In the genomic region with DNA sequence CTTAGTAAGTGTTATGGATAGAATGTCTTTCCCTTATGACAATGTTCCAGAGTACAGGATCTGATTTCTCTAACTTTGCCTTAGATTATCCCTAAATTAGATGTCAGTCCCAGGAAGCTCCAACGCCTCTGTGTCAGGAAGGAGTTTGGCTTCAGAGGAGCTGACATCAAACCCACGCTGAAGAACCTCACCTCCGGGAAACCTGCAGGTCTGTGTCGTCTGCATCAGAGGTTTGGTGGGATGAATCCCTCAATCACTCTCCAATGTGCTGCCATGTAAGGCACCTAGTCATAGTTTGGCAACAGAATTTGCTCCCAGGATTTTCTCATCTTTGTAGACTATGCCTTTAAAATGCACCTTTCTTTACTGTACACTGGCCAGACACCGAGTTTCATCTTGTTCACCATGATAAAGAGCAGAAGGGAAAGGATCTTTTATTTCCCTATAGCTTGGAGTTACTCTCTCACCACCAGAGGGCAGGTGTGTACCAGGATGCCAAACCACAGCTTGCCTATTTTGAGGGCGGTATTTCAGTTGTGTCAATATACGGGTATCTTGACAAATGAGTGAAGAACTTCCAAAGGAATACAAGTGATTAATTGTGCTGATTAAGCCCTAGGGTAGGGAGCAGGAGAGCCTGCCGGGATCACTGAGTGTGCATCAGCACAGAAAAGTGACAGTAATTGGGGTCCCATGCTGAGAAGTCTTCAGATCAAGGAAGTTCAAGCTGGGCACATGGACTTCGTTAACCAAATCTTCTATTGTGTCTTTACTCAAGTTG, we compare ENCODE assay signal across 8 cellular contexts. TPM values are rescaled to one million over a fixed set of nuclear protein-coding genes. Genes with fewer than 3 reads are reported as not detected.
A peak's percentile ranks its signal among the peaks of the same experiment; 100 is the strongest.
DNase-seq lines count a peak whose midpoint lies in the region; ATAC-seq and TF ChIP-seq lines count a peak whose summit lies in the region.

No MANE protein-coding gene starts in this region.

- peak; percentile 35 for DNase-seq in GDM1 (lab: John Stamatoyannopoulos, UW)
- DNase-seq in HUDEP-2 (lab: John Stamatoyannopoulos, UW; ENCODE audit: unreplicated experiment in 76 of 76), result peak in 50 of 76 experiments; percentile 0 to 69 (median 20)
- DNase-seq in SK-N-DZ (ENCODE audit: low spot score), result peak; percentile 72
- peak; percentile 26 for DNase-seq in astrocyte of the cerebellum (ENCODE audit: low read depth)
- peak; percentile 17 for DNase-seq in iPS DF 19.7 (ENCODE audit: low read depth, low spot score)
- peak; percentile 6 to 15 for DNase-seq in stimulated activated CD4-positive, alpha-beta T cell treated with anti-CD3 and anti-CD28 coated beads, Interleukin-1b, Interleukin-23, amount 100 ng/mL, for 4 hours (ENCODE audit: low read depth in 2 of 2)

- no peak overlapping the region for H3K4me3 ChIP-seq in astrocyte of the cerebellum (ENCODE audit: low read depth, low read length)

- ATAC-seq in GM21390 (IDR thresholded peaks at IDR 0.05; ENCODE audit: unreplicated experiment), result peak; percentile 69
- no peak for ATAC-seq in HG02840 (IDR thresholded peaks at IDR 0.05; ENCODE audit: low FRiP score, unreplicated experiment)

- in situ Hi-C loops in astrocyte of the cerebellum (cut with HindIII; ENCODE audit: low sequenced_read_pairs), result no loop called here

- peak; percentile 87 for TF ChIP-seq CTCF in astrocyte of the cerebellum (IDR thresholded peaks at IDR 0.05; ENCODE audit: low read depth, low read length, missing control alignments)

RNA-seq across cellular contexts. Expression of gene MINAR2, which starts 23.4 kb away (rescaled TPM):
- not detected in 2 replicates for polyA plus RNA-seq in SK-N-DZ (2014; cell fraction: cytosol; rRNA removed)
- 0.28 and 0.96 TPM in 2 replicates for polyA plus RNA-seq in SK-N-DZ (2014; cell fraction: nucleus; rRNA removed)

Comparison
In these comparisons a context has a peak if more than half of its experiments do, and no peak if none do; other contexts are left out.
1. DNase-seq: peak in every context shown above with its lines; median percentile 72 in SK-N-DZ; 35 in GDM1; 26 in astrocyte of the cerebellum; 20 in HUDEP-2; 17 in iPS DF 19.7; 10 in stimulated activated CD4-positive, alpha-beta T cell treated with anti-CD3 and anti-CD28 coated beads, Interleukin-1b, Interleukin-23, amount 100 ng/mL, for 4 hours.